In the genomic region with DNA sequence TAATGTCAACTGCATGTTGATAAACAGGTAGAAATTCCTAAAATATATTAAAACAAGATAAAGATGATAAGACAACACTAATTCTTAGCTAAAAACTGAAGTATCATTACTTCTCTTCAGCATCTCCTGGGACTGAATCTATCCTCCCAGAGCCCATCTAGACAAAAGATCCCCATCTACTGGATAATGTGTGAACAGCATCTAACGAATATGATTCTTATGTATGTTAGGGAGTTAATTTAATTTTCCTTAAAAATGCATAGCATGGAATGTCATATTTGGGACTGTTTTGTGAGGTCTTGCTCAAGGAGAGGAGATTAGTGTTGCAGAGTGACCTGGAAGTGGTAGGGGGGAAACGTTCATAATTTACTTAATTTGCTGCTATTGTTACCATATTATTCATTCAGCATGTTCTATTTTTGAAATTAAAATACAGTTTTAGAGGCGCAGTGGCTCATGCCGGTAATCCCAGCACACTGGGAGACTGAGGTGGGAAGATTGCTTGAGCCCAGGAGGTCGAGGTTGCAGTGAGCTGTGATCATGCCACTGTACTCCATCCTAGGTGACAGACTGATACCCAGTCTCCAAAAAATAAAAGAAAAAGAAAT, we compare ENCODE assay signal across 8 cellular contexts.
DNase-seq lines count a peak whose midpoint lies in the region; ATAC-seq, FAIRE-seq and TF ChIP-seq lines count a peak whose summit lies in the region.

No MANE protein-coding gene starts in this region.

- no peak for FAIRE-seq in GM19239 (lab: Jason Lieb, UNC)

- H3K36me3 Mint-ChIP-seq in WTC11, result peaks cover 39% of the 10 kb centered on the region
- H3K36me3 Mint-ChIP-seq in T-helper 2 cell treated with Interferon-gamma antibody and Interleukin-4, amounts not matched to agents 5 μg/mL and 100 μg/mL, for 36 hours (ENCODE audit: low read depth), result no peaks in the 10 kb centered on the region

- CTCF ChIA-PET in BJ (lab: Yijun Ruan, JAX) (interaction anchor here (0.5 to 2.7 kb wide), 11 partner anchors 9 to 972 kb away, joined by 3 to 19 read pairs (median 3); no protein-coding TSS in a partner anchor), WTC11 (lab: Charles Lee) (interaction anchor here (0.6 to 2.6 kb wide), 29 partner anchors 11 to 1013 kb away, joined by 3 to 20 read pairs (median 4); partner anchors contain the start of gene DKK1)

- DNase-seq in BJ (ENCODE audit: low read depth) (no peak), GM19239 (ENCODE audit: insufficient read length, low spot score) (peak; percentile 3), WTC11 (ENCODE audit: low spot score) (no peak), inferior parietal cortex (ENCODE audit: extremely low spot score) (peak; percentile 66), activated gamma-delta T cell treated with Interleukin-2 at 50 U/mL for 16 hours (no peak)
- no peak for DNase-seq in T-helper 2 cell treated with Interferon-gamma antibody and Interleukin-4, amounts not matched to agents 5 μg/mL and 100 μg/mL, for 36 hours (ENCODE audit: low spot score)

- ATAC-seq in WTC11 (peak; percentile 78), GM19397 (IDR thresholded peaks at IDR 0.05; ENCODE audit: unreplicated experiment) (no peak)

- H3K27me3 Mint-ChIP-seq in WTC11 (ENCODE audit: low read depth), result no peaks in the 10 kb centered on the region
- no peaks in the 10 kb centered on the region for H3K27me3 Mint-ChIP-seq in T-helper 2 cell treated with Interferon-gamma antibody and Interleukin-4, amounts not matched to agents 5 μg/mL and 100 μg/mL, for 36 hours (ENCODE audit: low read depth)

- no peaks in the 10 kb centered on the region for H3K36me3 ChIP-seq in BJ (ENCODE audit: control insufficient read depth, insufficient read depth, low read length)

- peak; percentile 48 for TF ChIP-seq RAD21 in Ishikawa (IDR thresholded peaks at IDR 0.05; ENCODE audit: low read depth)

- no peak overlapping the region for H3K4me3 ChIP-seq in BJ (ENCODE audit: low read depth, low read length)

- peak; percentile 68 for TF ChIP-seq CTCF in BJ (IDR thresholded peaks at IDR 0.05; ENCODE audit: insufficient read depth, low read depth, low read length)
- peak; percentile 53 for TF ChIP-seq CTCF in WTC11 (IDR thresholded peaks at IDR 0.05)

- no peaks in the 10 kb centered on the region for H3K27me3 ChIP-seq in BJ (ENCODE audit: control insufficient read depth, insufficient read depth, low read length)

- H3K27ac Mint-ChIP-seq in WTC11, result no peak overlapping the region
- no peak overlapping the region for H3K27ac Mint-ChIP-seq in T-helper 2 cell treated with Interferon-gamma antibody and Interleukin-4, amounts not matched to agents 5 μg/mL and 100 μg/mL, for 36 hours

- H3K4me3 Mint-ChIP-seq in WTC11, result no peak overlapping the region
- H3K4me3 Mint-ChIP-seq in T-helper 2 cell treated with Interferon-gamma antibody and Interleukin-4, amounts not matched to agents 5 μg/mL and 100 μg/mL, for 36 hours, result no peak overlapping the region

- TF ChIP-seq EP300 in Ishikawa (IDR thresholded peaks at IDR 0.05; ENCODE audit: borderline replicate concordance), result no peak

- H3K4me1 Mint-ChIP-seq in WTC11, result peaks cover 3% of the 10 kb centered on the region; the same call in 1 of the 2 replicates
- H3K4me1 Mint-ChIP-seq in T-helper 2 cell treated with Interferon-gamma antibody and Interleukin-4, amounts not matched to agents 5 μg/mL and 100 μg/mL, for 36 hours (ENCODE audit: low read depth), result no peaks in the 10 kb centered on the region

- POLR2A ChIA-PET in BJ (lab: Charles Lee), result no interaction called here
- POLR2A ChIA-PET in WTC11 (lab: Charles Lee), result no interaction called here

- H3K9me3 Mint-ChIP-seq in WTC11, result peaks cover 39% of the 10 kb centered on the region
- H3K9me3 Mint-ChIP-seq in T-helper 2 cell treated with Interferon-gamma antibody and Interleukin-4, amounts not matched to agents 5 μg/mL and 100 μg/mL, for 36 hours, result no peaks in the 10 kb centered on the region

TF ChIP-seq in Ishikawa, 13 proteins besides CTCF, POLR2A, EP300 and RAD21:
- no peak for TF ChIP-seq YY1 (IDR thresholded peaks at IDR 0.05; ENCODE audit: low read depth)
- TF ChIP-seq ZBTB7A (IDR thresholded peaks at IDR 0.05; ENCODE audit: low read depth), result no peak
- TF ChIP-seq NFIC (IDR thresholded peaks at IDR 0.05), result no peak
- no peak for TF ChIP-seq TEAD4 (IDR thresholded peaks at IDR 0.05)
- TF ChIP-seq FOXM1 (IDR thresholded peaks at IDR 0.05; ENCODE audit: borderline replicate concordance, low read depth), result no peak
- no peak for TF ChIP-seq TCF12 (IDR thresholded peaks at IDR 0.05; ENCODE audit: low read depth)
- TF ChIP-seq CEBPB (IDR thresholded peaks at IDR 0.05), result no peak
TF ChIP-seq in Ishikawa: peak in this region for 0.

TF ChIP-seq in WTC11, 78 proteins besides CTCF, POLR2A, EP300 and RAD21:
- TF ChIP-seq OVOL2 (CRISPR knock-in tag; IDR thresholded peaks at IDR 0.05; ENCODE audit: borderline replicate concordance) (no peak), ZSCAN18 (CRISPR knock-in tag; IDR thresholded peaks at IDR 0.05) (no peak), FOXJ3 (CRISPR knock-in tag; IDR thresholded peaks at IDR 0.05; ENCODE audit: borderline replicate concordance) (no peak), MXD4 (CRISPR knock-in tag; IDR thresholded peaks at IDR 0.05; ENCODE audit: borderline replicate concordance) (no peak), AR (CRISPR knock-in tag; IDR thresholded peaks at IDR 0.05) (no peak), GTF2I (CRISPR knock-in tag; conservative IDR thresholded peaks at IDR 0.05) (no peak), SMAD3 (CRISPR knock-in tag; IDR thresholded peaks at IDR 0.05; ENCODE audit: borderline replicate concordance) (no peak), GRHL2 (CRISPR knock-in tag; IDR thresholded peaks at IDR 0.05; ENCODE audit: insufficient replicate concordance, severe bottlenecking) (no peak), HMGXB4 (CRISPR knock-in tag; IDR thresholded peaks at IDR 0.05) (no peak), GABPB1 (CRISPR knock-in tag; IDR thresholded peaks at IDR 0.05) (no peak), ZNF423 (CRISPR knock-in tag; IDR thresholded peaks at IDR 0.05) (no peak), CREB1 (CRISPR knock-in tag; IDR thresholded peaks at IDR 0.05) (no peak), SMAD4 (CRISPR knock-in tag; IDR thresholded peaks at IDR 0.05) (no peak), IRF2 (CRISPR knock-in tag; IDR thresholded peaks at IDR 0.05; ENCODE audit: borderline replicate concordance, low read depth) (no peak)
- TF ChIP-seq, protein P1, sequence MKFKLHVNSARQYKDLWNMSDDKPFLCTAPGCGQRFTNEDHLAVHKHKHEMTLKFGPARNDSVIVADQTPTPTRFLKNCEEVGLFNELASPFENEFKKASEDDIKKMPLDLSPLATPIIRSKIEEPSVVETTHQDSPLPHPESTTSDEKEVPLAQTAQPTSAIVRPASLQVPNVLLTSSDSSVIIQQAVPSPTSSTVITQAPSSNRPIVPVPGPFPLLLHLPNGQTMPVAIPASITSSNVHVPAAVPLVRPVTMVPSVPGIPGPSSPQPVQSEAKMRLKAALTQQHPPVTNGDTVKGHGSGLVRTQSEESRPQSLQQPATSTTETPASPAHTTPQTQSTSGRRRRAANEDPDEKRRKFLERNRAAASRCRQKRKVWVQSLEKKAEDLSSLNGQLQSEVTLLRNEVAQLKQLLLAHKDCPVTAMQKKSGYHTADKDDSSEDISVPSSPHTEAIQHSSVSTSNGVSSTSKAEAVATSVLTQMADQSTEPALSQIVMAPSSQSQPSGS (CRISPR knock-in tag; IDR thresholded peaks at IDR 0.05; ENCODE audit: borderline replicate concordance, low read depth), result no peak

Comparison
In these comparisons a context has a peak if more than half of its experiments do, and no peak if none do; other contexts are left out.
1. DNase-seq: peak in GM19239 (single experiment) and inferior parietal cortex (single experiment); none in BJ (single experiment), WTC11 (single experiment), activated gamma-delta T cell treated with Interleukin-2 at 50 U/mL for 16 hours (single experiment) and T-helper 2 cell treated with Interferon-gamma antibody and Interleukin-4, amounts not matched to agents 5 μg/mL and 100 μg/mL, for 36 hours (single experiment).